Comparison of ENCODE assay signal across 11 cellular contexts in the genomic region with DNA sequence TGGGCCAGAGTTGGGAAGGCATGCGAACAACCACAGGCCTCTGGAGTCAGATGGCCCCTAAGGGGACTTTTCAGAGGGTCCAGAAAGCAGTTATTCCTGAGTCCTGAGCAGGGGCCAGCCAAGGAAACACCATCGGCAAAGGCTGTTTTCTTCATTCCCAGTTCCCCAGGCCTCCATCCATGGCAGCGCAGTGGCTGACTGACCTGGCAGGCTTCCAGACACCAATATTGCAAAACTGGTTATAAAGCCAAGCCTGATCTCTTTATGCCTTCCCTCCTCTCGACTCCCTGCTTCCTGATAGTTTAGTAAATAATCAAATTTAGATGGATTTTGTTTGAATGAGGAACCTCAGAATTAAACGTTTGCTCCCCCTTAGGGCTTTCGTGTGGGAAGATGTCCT.
DNase-seq lines count a peak whose midpoint lies in the region; TF ChIP-seq lines count a peak whose summit lies in the region.
"Had no signal": no experiment of that assay in that cellular context is flagged by ENCODE, and none has a peak within 500 bp of the region (broad histone marks: within the 10 kb centered on the region; RNA-seq: fewer than 3 reads in every experiment).

No MANE protein-coding gene starts in this region.

- DNase-seq in AML-193 (lab: John Stamatoyannopoulos, UW) (peak; percentile 48 to 57), NB4 (ENCODE audit: low read depth) (peak; percentile 37), brain microvascular endothelial cell (peak; percentile 40), mesenchymal stem cell (peak; percentile 32), globus pallidus (ENCODE audit: low spot score) (no peak), vagina (ENCODE audit: extremely low spot score in 2 of 2) (no peak)
- no peak for DNase-seq in activated CD8-positive, alpha-beta memory T cell treated with anti-CD3 and anti-CD28 coated beads, Interleukin-2, amount 50 U/mL, for 48 hours
- no peak for DNase-seq in activated effector memory CD4-positive, alpha-beta T cell treated with anti-CD3 and anti-CD28 coated beads, Interleukin-2, amount 50 U/mL, for 16 hours
- DNase-seq: activated naive CD4-positive, alpha-beta T cell had no signal

- WGBS in mesenchymal stem cell, result 84% methylated on average over 5 of the region's 6 CpGs

- H2AFZ ChIP-seq in mesenchymal stem cell (ENCODE audit: low read depth, low read length), result no peak overlapping the region

- no peak overlapping the region for H3K9ac ChIP-seq in mesenchymal stem cell (ENCODE audit: low read length)
- H3K9ac ChIP-seq: KMS-11 had no signal

- H3K9me3 ChIP-seq in mesenchymal stem cell (ENCODE audit: control insufficient read depth, low read length) (no peaks in the 10 kb centered on the region), vagina (no peaks in the 10 kb centered on the region)

- H3K4me2 ChIP-seq in mesenchymal stem cell (ENCODE audit: low read length, poor library complexity, severe bottlenecking), result no peak overlapping the region
- H3K4me2 ChIP-seq: KMS-11 had no signal

- TF ChIP-seq CTCF in NB4 (IDR thresholded peaks at IDR 0.05; ENCODE audit: low read depth, low read length) (no peak), brain microvascular endothelial cell (IDR thresholded peaks at IDR 0.05; ENCODE audit: low read depth, low read length, missing control alignments) (no peak), vagina (IDR thresholded peaks at IDR 0.05) (no peak)

- H3K18ac ChIP-seq in mesenchymal stem cell (ENCODE audit: low read depth in 1 of 2, low read length in 2 of 2), result no peak overlapping the region

- no peaks in the 10 kb centered on the region for H3K79me1 ChIP-seq in mesenchymal stem cell (replicated peaks; ENCODE audit: low read length, poor library complexity, severe bottlenecking)

- no peak overlapping the region for H2BK5ac ChIP-seq in mesenchymal stem cell (ENCODE audit: low read depth, low read length, poor library complexity, severe bottlenecking)

- no peak overlapping the region for H2BK15ac ChIP-seq in mesenchymal stem cell (ENCODE audit: low read depth, poor library complexity, severe bottlenecking)

- H3K27ac ChIP-seq in brain microvascular endothelial cell, result no peak overlapping the region
- H3K27ac ChIP-seq in mesenchymal stem cell (ENCODE audit: low read length, poor library complexity, severe bottlenecking), result no peak overlapping the region
- no peak overlapping the region for H3K27ac ChIP-seq in vagina
- H3K27ac ChIP-seq: epithelial cell of prostate, KMS-11 had no signal

- TF ChIP-seq POLR2A in NB4 (IDR thresholded peaks at IDR 0.05; ENCODE audit: extremely low read depth, insufficient read length), result no peak
- TF ChIP-seq POLR2A in vagina (IDR thresholded peaks at IDR 0.05), result no peak

- H4K91ac ChIP-seq in mesenchymal stem cell (ENCODE audit: low read length), result no peak overlapping the region

- H3K4me3 ChIP-seq in NB4 (ENCODE audit: low read depth, low read length) (no peak overlapping the region), brain microvascular endothelial cell (ENCODE audit: low read depth, low read length) (no peak overlapping the region), mesenchymal stem cell (ENCODE audit: insufficient read depth in 1 of 2, low read depth in 1 of 2, low read length in 2 of 2) (no peak overlapping the region), vagina (no peak overlapping the region)

- no peak overlapping the region for H4K8ac ChIP-seq in mesenchymal stem cell (ENCODE audit: low read length)

- intact Hi-C loops in vagina (cut with DNase I), result no loop called here

- no peak overlapping the region for H3K4ac ChIP-seq in mesenchymal stem cell (ENCODE audit: low read depth in 1 of 2, low read length in 2 of 2)

- no peak overlapping the region for H3K23ac ChIP-seq in mesenchymal stem cell (ENCODE audit: low read length in 2 of 2)

- in situ Hi-C loops in brain microvascular endothelial cell (cut with HindIII; ENCODE audit: low pct_ligation_motif_present, low sequenced_read_pairs), result no loop called here

- no peak overlapping the region for H2AK5ac ChIP-seq in mesenchymal stem cell (ENCODE audit: low read length, severe bottlenecking)

- H2BK12ac ChIP-seq in mesenchymal stem cell (ENCODE audit: low read length in 2 of 2), result no peak overlapping the region

- no peak overlapping the region for H3K14ac ChIP-seq in mesenchymal stem cell (ENCODE audit: low read length in 2 of 2)

- H3K4me1 ChIP-seq in mesenchymal stem cell (ENCODE audit: control insufficient read depth, insufficient read depth, low read depth, low read length) (peaks cover 1% of the 10 kb centered on the region), vagina (peaks cover 9% of the 10 kb centered on the region)

- H2BK120ac ChIP-seq in mesenchymal stem cell (ENCODE audit: low read depth, low read length), result no peak overlapping the region

- H3K27me3 ChIP-seq in brain microvascular endothelial cell (replicated peaks), result no peaks in the 10 kb centered on the region
- H3K27me3 ChIP-seq in mesenchymal stem cell (ENCODE audit: control insufficient read depth in 1 of 2, insufficient read depth in 1 of 2, low read length in 2 of 2), result peaks cover 5 to 35% of the 10 kb centered on the region in 2 experiments
- H3K27me3 ChIP-seq in vagina, result no peaks in the 10 kb centered on the region

- no peaks in the 10 kb centered on the region for H3K36me3 ChIP-seq in brain microvascular endothelial cell (replicated peaks)
- no peaks in the 10 kb centered on the region for H3K36me3 ChIP-seq in mesenchymal stem cell (ENCODE audit: control insufficient read depth in 1 of 2, insufficient read depth in 2 of 2, low read depth in 1 of 2, low read length in 2 of 2)
- no peaks in the 10 kb centered on the region for H3K36me3 ChIP-seq in vagina

Comparison
In these comparisons a context has a peak if more than half of its experiments do, and no peak if none do; other contexts are left out.
1. DNase-seq: peak in AML-193 (2 of 2), NB4 (single experiment), brain microvascular endothelial cell (single experiment) and mesenchymal stem cell (single experiment); none in globus pallidus (single experiment), vagina (0 of 2), activated CD8-positive, alpha-beta memory T cell treated with anti-CD3 and anti-CD28 coated beads, Interleukin-2, amount 50 U/mL, for 48 hours (single experiment) and activated effector memory CD4-positive, alpha-beta T cell treated with anti-CD3 and anti-CD28 coated beads, Interleukin-2, amount 50 U/mL, for 16 hours (single experiment).